Comparison of ENCODE assay signal across 22 cellular contexts in the genomic region with DNA sequence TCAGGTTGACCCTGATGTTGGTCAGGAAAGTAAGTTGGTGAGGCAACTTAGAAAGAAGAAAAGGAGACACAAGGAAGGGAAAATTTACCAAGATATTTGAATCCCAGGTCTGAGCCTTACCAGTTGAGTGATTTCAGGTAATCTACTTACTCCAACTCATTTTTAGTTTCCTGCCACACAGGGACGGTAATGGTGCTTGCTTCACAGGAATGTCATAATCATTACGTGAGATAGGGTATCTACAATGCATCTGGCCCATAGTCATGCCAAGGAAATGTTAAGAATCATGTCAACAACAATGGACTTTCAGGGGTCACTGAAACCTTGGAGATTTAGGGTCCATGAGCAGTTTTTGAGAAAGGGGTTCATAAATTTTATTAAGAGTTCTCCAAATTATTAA.
DNase-seq lines count a peak whose midpoint lies in the region; TF ChIP-seq lines count a peak whose summit lies in the region.
"Had no signal": no experiment of that assay in that cellular context is flagged by ENCODE, and none has a peak within 500 bp of the region (broad histone marks: within the 10 kb centered on the region; RNA-seq: fewer than 3 reads in every experiment).

No MANE protein-coding gene starts in this region.

- no peaks in the 10 kb centered on the region for H3K27me3 Mint-ChIP-seq in neural progenitor cell (ENCODE audit: insufficient read depth, low read depth)
- H3K27me3 Mint-ChIP-seq: B cell had no signal

- no peak overlapping the region for H3K4me3 Mint-ChIP-seq in neural progenitor cell
- H3K4me3 Mint-ChIP-seq: B cell; CD4-positive, CD25-positive, alpha-beta regulatory T cell; CD8-positive, alpha-beta T cell had no signal

- H3F3A ChIP-seq in neural progenitor cell (ENCODE audit: low read depth): no peaks in the 10 kb centered on the region

- DNase-seq in hepatocyte (ENCODE audit: low spot score) (no peak), kidney tubule cell (ENCODE audit: low spot score) (peak; percentile 77), trophoblast cell (peak; percentile 17 to 71), neural progenitor cell (ENCODE audit: low spot score) (no peak), NCI-H1092 treated with DMSO at 0.1 percent for 48 hours (lab: John Stamatoyannopoulos, UW) (no peak), hepatic stellate cell (ENCODE audit: low spot score) (no peak), tibial nerve (ENCODE audit: low spot score in 2 of 2) (no peak)
- DNase-seq: CD4-positive, CD25-positive, alpha-beta regulatory T cell; CD8-positive, alpha-beta T cell; DMS 273 treated with DMSO at 0.1 percent for 48 hours; DMS79; EL; GDM1; GM23248; H7; HCEC 1CT had no signal

- H3K27ac ChIP-seq in hepatocyte (peak overlapping the region; percentile 54), trophoblast cell (ENCODE audit: low read depth, low read length) (no peak overlapping the region), neural progenitor cell (no peak overlapping the region), tibial nerve (no peak overlapping the region)
- H3K27ac ChIP-seq: 22Rv1, BLaER1, C4-2B, GM23248 had no signal

- H3K4me2 ChIP-seq in hepatocyte (no peak overlapping the region), trophoblast cell (ENCODE audit: low read length) (no peak overlapping the region), neural progenitor cell (no peak overlapping the region)
- H3K4me2 ChIP-seq: BLaER1 had no signal

- no peaks in the 10 kb centered on the region for H3K36me3 Mint-ChIP-seq in neural progenitor cell
- H3K36me3 Mint-ChIP-seq: CD4-positive, CD25-positive, alpha-beta regulatory T cell; CD8-positive, alpha-beta T cell had no signal

- no peak overlapping the region for H3K14ac ChIP-seq in trophoblast cell (ENCODE audit: low read length)

- H3K4me1 ChIP-seq in hepatocyte (ENCODE audit: insufficient read depth) (peaks cover 10% of the 10 kb centered on the region), trophoblast cell (ENCODE audit: control insufficient read depth in 1 of 2, insufficient read depth in 2 of 2, low read length in 2 of 2) (no peaks in the 10 kb centered on the region), neural progenitor cell (no peaks in the 10 kb centered on the region), tibial nerve (peaks cover 0 to 6% (median 0%) of the 10 kb centered on the region in 4 donors)

- H3K4me3 ChIP-seq in hepatocyte (no peak overlapping the region), trophoblast cell (ENCODE audit: low read depth, low read length) (no peak overlapping the region), neural progenitor cell (no peak overlapping the region), tibial nerve (no peak overlapping the region)
- H3K4me3 ChIP-seq: BLaER1, GM12878, GM23248 had no signal

- 72% methylated on average over 2 of the region's 2 CpGs for WGBS in hepatocyte (ENCODE audit: low lambda C conversion rate, missing lambda C conversion rate)
- WGBS in trophoblast cell (ENCODE audit: extremely low coverage, insufficient coverage, insufficient read length): no CpG with 5 or more reads among the region's 2 CpGs
- WGBS in tibial nerve, 2 donors: 94% methylated on average over 2 of the region's 2 CpGs

- H2AFZ ChIP-seq in hepatocyte (no peak overlapping the region), trophoblast cell (ENCODE audit: insufficient read depth, low read length, poor library complexity) (no peak overlapping the region), neural progenitor cell (replicated peaks) (no peak overlapping the region)
- H2AFZ ChIP-seq: GM23248 had no signal

- no peak for TF ChIP-seq CTCF in hepatocyte (IDR thresholded peaks at IDR 0.05; ENCODE audit: poor library complexity)
- no peak for TF ChIP-seq CTCF in neural progenitor cell (IDR thresholded peaks at IDR 0.05)
- TF ChIP-seq CTCF in tibial nerve (IDR thresholded peaks at IDR 0.05): no peak

- H3K9me2 ChIP-seq in hepatocyte (replicated peaks; ENCODE audit: insufficient read depth): no peaks in the 10 kb centered on the region

- TF ChIP-seq POLR2A in tibial nerve (IDR thresholded peaks at IDR 0.05): no peak

- H2AK5ac ChIP-seq in trophoblast cell (ENCODE audit: low read length): no peak overlapping the region

- no peak overlapping the region for H3K18ac ChIP-seq in trophoblast cell (ENCODE audit: low read length)

- H3K79me1 ChIP-seq in trophoblast cell (ENCODE audit: low read length): no peaks in the 10 kb centered on the region

- H3K9ac ChIP-seq in trophoblast cell (ENCODE audit: low read length): no peak overlapping the region
- H3K9ac ChIP-seq in neural progenitor cell: no peak overlapping the region
- H3K9ac ChIP-seq: BLaER1, GM23248 had no signal

- H2BK120ac ChIP-seq in trophoblast cell (ENCODE audit: insufficient read depth, low read length, poor library complexity): no peak overlapping the region

- no peaks in the 10 kb centered on the region for H3K27me3 ChIP-seq in hepatocyte
- no peaks in the 10 kb centered on the region for H3K27me3 ChIP-seq in trophoblast cell (ENCODE audit: insufficient read depth, low read length)
- no peaks in the 10 kb centered on the region for H3K27me3 ChIP-seq in neural progenitor cell
- no peaks in the 10 kb centered on the region for H3K27me3 ChIP-seq in tibial nerve
- H3K27me3 ChIP-seq: BLaER1 had no signal

- H3K9me3 Mint-ChIP-seq in neural progenitor cell: no peaks in the 10 kb centered on the region
- H3K9me3 Mint-ChIP-seq: CD8-positive, alpha-beta T cell had no signal

- no peak overlapping the region for H3K27ac Mint-ChIP-seq in neural progenitor cell
- H3K27ac Mint-ChIP-seq: B cell; CD8-positive, alpha-beta T cell had no signal

- no peak overlapping the region for H4K91ac ChIP-seq in trophoblast cell (ENCODE audit: low read depth, low read length)

- TF ChIP-seq RAD21 in Ishikawa (IDR thresholded peaks at IDR 0.05; ENCODE audit: low read depth): no peak

- H3K79me2 ChIP-seq in hepatocyte: no peaks in the 10 kb centered on the region
- H3K79me2 ChIP-seq in trophoblast cell (ENCODE audit: control insufficient read depth, insufficient read depth, low read length, poor library complexity): no peaks in the 10 kb centered on the region
- H3K79me2 ChIP-seq in neural progenitor cell (ENCODE audit: low read depth): no peaks in the 10 kb centered on the region

- H3K23ac ChIP-seq in trophoblast cell (ENCODE audit: low read length): no peak overlapping the region

- no peak overlapping the region for H2BK5ac ChIP-seq in trophoblast cell (ENCODE audit: low read depth, low read length, poor library complexity)

- H3K4me1 Mint-ChIP-seq in neural progenitor cell: no peaks in the 10 kb centered on the region
- H3K4me1 Mint-ChIP-seq: B cell; CD4-positive, CD25-positive, alpha-beta regulatory T cell had no signal

- no peak overlapping the region for H3K4ac ChIP-seq in trophoblast cell (ENCODE audit: low read depth, low read length)

- H4K8ac ChIP-seq in trophoblast cell (ENCODE audit: low read depth, low read length): no peak overlapping the region

- H4K12ac ChIP-seq in trophoblast cell (ENCODE audit: low read depth, low read length): no peak overlapping the region

- H3K9me3 ChIP-seq in hepatocyte (ENCODE audit: low read depth): no peaks in the 10 kb centered on the region
- no peaks in the 10 kb centered on the region for H3K9me3 ChIP-seq in trophoblast cell (ENCODE audit: insufficient read depth, low read depth, low read length)
- no peaks in the 10 kb centered on the region for H3K9me3 ChIP-seq in neural progenitor cell (ENCODE audit: low read depth)
- peaks cover 0 to 5% (median 0%) of the 10 kb centered on the region in 4 donors for H3K9me3 ChIP-seq in tibial nerve
- H3K9me3 ChIP-seq: BLaER1 had no signal

- H4K20me1 ChIP-seq in hepatocyte (ENCODE audit: insufficient read depth, poor library complexity, severe bottlenecking) (no peaks in the 10 kb centered on the region), neural progenitor cell (ENCODE audit: low read depth) (no peaks in the 10 kb centered on the region)
- H4K20me1 ChIP-seq: BLaER1 had no signal

- TF ChIP-seq EP300 in Ishikawa (IDR thresholded peaks at IDR 0.05; ENCODE audit: borderline replicate concordance) (peak; percentile 39; the same call in 1 of the 2 replicates), tibial nerve (IDR thresholded peaks at IDR 0.05) (no peak)

- H2BK12ac ChIP-seq in trophoblast cell (ENCODE audit: low read length): no peak overlapping the region

- H3K36me3 ChIP-seq in hepatocyte (replicated peaks; ENCODE audit: insufficient read depth, low read depth): no peaks in the 10 kb centered on the region
- no peaks in the 10 kb centered on the region for H3K36me3 ChIP-seq in trophoblast cell (ENCODE audit: control insufficient read depth in 1 of 2, insufficient read depth in 2 of 2, low read length in 2 of 2)
- no peaks in the 10 kb centered on the region for H3K36me3 ChIP-seq in neural progenitor cell
- H3K36me3 ChIP-seq in tibial nerve: no peaks in the 10 kb centered on the region
- H3K36me3 ChIP-seq: BLaER1 had no signal

TF ChIP-seq in Ishikawa, 13 proteins besides CTCF, POLR2A, EP300 and RAD21 (continues in another document):
- 0 out of 2 replicates have a peak, but pooled peaks have one; percentile 11 for TF ChIP-seq CEBPB (IDR thresholded peaks at IDR 0.05)
- TF ChIP-seq, protein P1, sequence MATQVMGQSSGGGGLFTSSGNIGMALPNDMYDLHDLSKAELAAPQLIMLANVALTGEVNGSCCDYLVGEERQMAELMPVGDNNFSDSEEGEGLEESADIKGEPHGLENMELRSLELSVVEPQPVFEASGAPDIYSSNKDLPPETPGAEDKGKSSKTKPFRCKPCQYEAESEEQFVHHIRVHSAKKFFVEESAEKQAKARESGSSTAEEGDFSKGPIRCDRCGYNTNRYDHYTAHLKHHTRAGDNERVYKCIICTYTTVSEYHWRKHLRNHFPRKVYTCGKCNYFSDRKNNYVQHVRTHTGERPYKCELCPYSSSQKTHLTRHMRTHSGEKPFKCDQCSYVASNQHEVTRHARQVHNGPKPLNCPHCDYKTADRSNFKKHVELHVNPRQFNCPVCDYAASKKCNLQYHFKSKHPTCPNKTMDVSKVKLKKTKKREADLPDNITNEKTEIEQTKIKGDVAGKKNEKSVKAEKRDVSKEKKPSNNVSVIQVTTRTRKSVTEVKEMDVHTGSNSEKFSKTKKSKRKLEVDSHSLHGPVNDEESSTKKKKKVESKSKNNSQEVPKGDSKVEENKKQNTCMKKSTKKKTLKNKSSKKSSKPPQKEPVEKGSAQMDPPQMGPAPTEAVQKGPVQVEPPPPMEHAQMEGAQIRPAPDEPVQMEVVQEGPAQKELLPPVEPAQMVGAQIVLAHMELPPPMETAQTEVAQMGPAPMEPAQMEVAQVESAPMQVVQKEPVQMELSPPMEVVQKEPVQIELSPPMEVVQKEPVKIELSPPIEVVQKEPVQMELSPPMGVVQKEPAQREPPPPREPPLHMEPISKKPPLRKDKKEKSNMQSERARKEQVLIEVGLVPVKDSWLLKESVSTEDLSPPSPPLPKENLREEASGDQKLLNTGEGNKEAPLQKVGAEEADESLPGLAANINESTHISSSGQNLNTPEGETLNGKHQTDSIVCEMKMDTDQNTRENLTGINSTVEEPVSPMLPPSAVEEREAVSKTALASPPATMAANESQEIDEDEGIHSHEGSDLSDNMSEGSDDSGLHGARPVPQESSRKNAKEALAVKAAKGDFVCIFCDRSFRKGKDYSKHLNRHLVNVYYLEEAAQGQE (IDR thresholded peaks at IDR 0.05; ENCODE audit: low read depth): no peak
- TF ChIP-seq EGR1 (IDR thresholded peaks at IDR 0.05): no peak
- no peak for TF ChIP-seq CREB1 (IDR thresholded peaks at IDR 0.05; ENCODE audit: low read depth)
- no peak for TF ChIP-seq YY1 (IDR thresholded peaks at IDR 0.05; ENCODE audit: low read depth)

Comparison
In these comparisons a context has a peak if more than half of its experiments do, and no peak if none do; other contexts are left out.
1. DNase-seq: peak in kidney tubule cell (single experiment) and trophoblast cell (2 of 2); none in hepatocyte (single experiment), neural progenitor cell (single experiment), NCI-H1092 treated with DMSO at 0.1 percent for 48 hours (single experiment), hepatic stellate cell (single experiment) and tibial nerve (0 of 2).